20 cellular contexts compared by ENCODE assay signal in genomic region chr5:157051604-157052245, GRCh38. TPM values are rescaled to one million over a fixed set of nuclear protein-coding genes. Genes with fewer than 3 reads are reported as not detected.
DNase-seq lines count a peak whose midpoint lies in the region; ATAC-seq and TF ChIP-seq lines count a peak whose summit lies in the region.
"Had no signal": no experiment of that assay in that cellular context is flagged by ENCODE, and none has a peak within 500 bp of the region (broad histone marks: within the 10 kb centered on the region; RNA-seq: fewer than 3 reads in every experiment).

No MANE protein-coding gene starts in this region.

- H3K4me3 Mint-ChIP-seq in CD8-positive, alpha-beta T cell: no peak overlapping the region

- POLR2A ChIA-PET in CD8-positive, alpha-beta T cell (lab: Charles Lee): no interaction called here
- POLR2A ChIA-PET in OCI-LY7 (lab: Charles Lee): interaction anchor here (0.6 to 0.9 kb wide), 2 partner anchors 11 to 96 kb away, joined by 3 to 6 read pairs; no protein-coding TSS in a partner anchor

- no peak for TF ChIP-seq CTCF in CD8-positive, alpha-beta T cell (IDR thresholded peaks at IDR 0.05)
- TF ChIP-seq CTCF in OCI-LY7 (conservative IDR thresholded peaks at IDR 0.05; ENCODE audit: low read length): no peak

- peaks cover 48% of the 10 kb centered on the region for H3K4me1 Mint-ChIP-seq in CD8-positive, alpha-beta T cell (ENCODE audit: low read depth)

- no peaks in the 10 kb centered on the region for H3K27me3 ChIP-seq in CD8-positive, alpha-beta T cell (ENCODE audit: insufficient read depth, low read length)

- no peaks in the 10 kb centered on the region for H3K79me2 ChIP-seq in OCI-LY7 (ENCODE audit: insufficient read depth, low read depth, low read length)

- no peaks in the 10 kb centered on the region for H4K20me1 ChIP-seq in OCI-LY7 (ENCODE audit: insufficient read depth, low read length)

- no peaks in the 10 kb centered on the region for H3K27me3 Mint-ChIP-seq in CD8-positive, alpha-beta T cell (ENCODE audit: low read depth)

- H3K36me3 Mint-ChIP-seq in CD8-positive, alpha-beta T cell: peaks cover 20% of the 10 kb centered on the region

- no peak overlapping the region for H3K4me2 ChIP-seq in OCI-LY7 (ENCODE audit: low read length)

- H2AFZ ChIP-seq in OCI-LY7 (ENCODE audit: low read length): peak overlapping the region; percentile 37; the same call in 1 of the 2 replicates
- H2AFZ ChIP-seq: GM23248 had no signal

- no peak for DNase-seq in CD8-positive, alpha-beta T cell
- DNase-seq in OCI-LY7 (ENCODE audit: low spot score) (no peak), left colon (no peak), renal cortical epithelial cell (ENCODE audit: low read depth) (peak; percentile 64)
- DNase-seq: AML-193, DMS53, EL, GM23248, HCEC 1CT, KBM-7, NCI-H187, NCI-H2227 treated with DMSO at 0.1 percent for 48 hours, NCI-H510A treated with DMSO at 0.1 percent for 48 hours, SW 1271 had no signal

- no peaks in the 10 kb centered on the region for H3K36me3 ChIP-seq in CD8-positive, alpha-beta T cell (ENCODE audit: insufficient read depth, low read length)
- H3K36me3 ChIP-seq in OCI-LY7 (ENCODE audit: insufficient read depth, low read length): no peaks in the 10 kb centered on the region

- H3K4me3 ChIP-seq in CD8-positive, alpha-beta T cell (ENCODE audit: low read depth, low read length): no peak overlapping the region
- H3K4me3 ChIP-seq in OCI-LY7 (ENCODE audit: low read depth, low read length, poor library complexity, severe bottlenecking): no peak overlapping the region
- H3K4me3 ChIP-seq: GM12878, GM23248 had no signal

- BruUV-seq in OCI-LY7 (replicated peaks; lab: Mats Ljungman, UMichigan): no TSS peak

- H3K9me2 ChIP-seq in OCI-LY7 (ENCODE audit: insufficient read depth, low read length): no peaks in the 10 kb centered on the region

- H3K27ac Mint-ChIP-seq in CD8-positive, alpha-beta T cell: peak overlapping the region; percentile 39

- no peak overlapping the region for H3K27ac ChIP-seq in CD8-positive, alpha-beta T cell (ENCODE audit: low read depth, low read length)
- no peak overlapping the region for H3K27ac ChIP-seq in OCI-LY7 (ENCODE audit: low read depth, low read length, poor library complexity, severe bottlenecking)
- H3K27ac ChIP-seq: C4-2B, GM23248 had no signal

- ATAC-seq in CD8-positive, alpha-beta T cell: no peak
- ATAC-seq in left colon (peak; percentile 67), GM21717 (IDR thresholded peaks at IDR 0.05; ENCODE audit: unreplicated experiment) (no peak), HG02884 (IDR thresholded peaks at IDR 0.05; ENCODE audit: unreplicated experiment) (no peak), HG03439 (IDR thresholded peaks at IDR 0.05; ENCODE audit: unreplicated experiment) (no peak)
- ATAC-seq: GM12878 had no signal

- no peaks in the 10 kb centered on the region for H3K9me3 Mint-ChIP-seq in CD8-positive, alpha-beta T cell

- CTCF ChIA-PET in CD8-positive, alpha-beta T cell (lab: Charles Lee): no interaction called here
- CTCF ChIA-PET in OCI-LY7 (lab: Charles Lee; ENCODE audit: unreplicated experiment): no interaction called here

- H3K9me3 ChIP-seq in CD8-positive, alpha-beta T cell (ENCODE audit: low read length): no peaks in the 10 kb centered on the region
- no peaks in the 10 kb centered on the region for H3K9me3 ChIP-seq in OCI-LY7 (ENCODE audit: low read length)

- H3K4me1 ChIP-seq in CD8-positive, alpha-beta T cell (ENCODE audit: insufficient read depth, low read length): peaks cover 36% of the 10 kb centered on the region
- no peaks in the 10 kb centered on the region for H3K4me1 ChIP-seq in OCI-LY7 (ENCODE audit: insufficient read depth, low read length, poor library complexity, severe bottlenecking)

- intact Hi-C loops in CD8-positive, alpha-beta T cell (cut with DNase I, micrococcal nuclease): loop anchor here in 1 of 2 experiments (2.0 kb wide), 1 partner anchor 57 kb away; the partner anchor contains the start of gene HAVCR2
- intact Hi-C loops in OCI-LY7 (cut with micrococcal nuclease; ENCODE audit: unreplicated experiment) (no loop called here), left colon (cut with DNase I, micrococcal nuclease) (no loop called here)

RNA-seq across cellular contexts. Expression of gene HAVCR1, which starts 7.2 kb away (rescaled TPM):
- total RNA-seq in CD8-positive, alpha-beta T cell: 1 to 10 TPM; 2.3 to 2.6 TPM
- 0.13 TPM in 1 of 2 replicates, not detected in the other for total RNA-seq in OCI-LY7 (2014; rRNA removed; shearing (Covaris generic))
- total RNA-seq in OCI-LY7 (2022): not detected in 2 replicates
- total RNA-seq in left colon: 10 to 100 TPM in 1 of 2 donors, 1 to 10 TPM in 1; 3.9 to 16.3 TPM
- 289 and 397 TPM in 2 replicates for total RNA-seq in renal cortical epithelial cell
- total RNA-seq: GM23248, SK-MEL-5 had no signal

RNA-seq across cellular contexts. Expression of gene HAVCR2, which starts 57.1 kb away (rescaled TPM):
- total RNA-seq in CD8-positive, alpha-beta T cell: 1 to 10 TPM; 1.6 to 3.8 TPM
- 4.2 and 7.4 TPM in 2 replicates for total RNA-seq in OCI-LY7 (2014; rRNA removed; shearing (Covaris generic))
- total RNA-seq in OCI-LY7 (2022) (3.7 and 4.4 TPM in 2 replicates), left colon (1 to 10 TPM; 1.3 to 4.9 TPM), renal cortical epithelial cell (2.0 and 8.2 TPM in 2 replicates)
- total RNA-seq: GM23248, SK-MEL-5 had no signal

Comparison
In these comparisons a context has a peak if more than half of its experiments do, and no peak if none do; other contexts are left out.
1. RNA of gene HAVCR1, which starts 7.2 kb away (total RNA-seq): 289 to 397 TPM in renal cortical epithelial cell; 3.9 to 16.3 TPM in left colon, 2.3 to 2.6 TPM in CD8-positive, alpha-beta T cell and 0.13 TPM in OCI-LY7; every median in the first group is over 10 times any median in the second.